1 cellular context compared by ENCODE assay signal in genomic region chr18:477565-477964, GRCh38.
TF ChIP-seq lines count a peak whose summit lies in the region.

No MANE protein-coding gene starts in this region.

TF ChIP-seq in SK-N-SH, 30 proteins besides CTCF, POLR2A, EP300 and RAD21 (continued from another document):
- TF ChIP-seq REST (IDR thresholded peaks at IDR 0.05; ENCODE audit: low read depth, low read length) (no peak), PBX3 (IDR thresholded peaks at IDR 0.05) (no peak)
